In the genomic region with DNA sequence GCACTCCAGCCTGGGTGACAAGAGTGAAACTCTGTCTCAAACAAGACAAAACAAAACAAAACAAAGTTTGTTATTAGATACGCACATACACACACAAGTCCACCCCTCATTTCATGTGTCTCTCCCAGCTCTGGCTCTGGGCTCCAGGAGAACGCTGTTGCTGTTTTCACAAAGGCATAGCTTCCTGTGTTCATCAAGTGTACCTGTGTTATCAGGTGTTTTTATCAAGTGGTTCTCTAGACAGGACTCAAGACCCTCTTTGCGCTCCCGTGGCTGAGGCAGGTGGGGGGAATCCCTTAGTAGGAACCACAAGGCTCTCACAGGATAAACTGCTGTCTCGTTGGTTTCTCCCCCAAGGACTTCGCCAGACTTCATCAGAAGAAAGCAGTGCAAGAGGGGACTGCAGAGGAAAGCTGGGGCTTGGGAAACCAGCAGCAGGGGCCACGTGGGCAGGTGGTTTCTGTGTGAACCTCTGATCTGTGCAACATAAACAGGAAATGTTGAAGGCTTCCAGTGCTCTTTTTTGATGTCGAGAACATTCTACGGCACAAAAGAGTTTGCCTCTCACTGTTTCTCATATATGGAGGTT, we compare ENCODE assay signal across 8 cellular contexts. TPM values are rescaled to one million over a fixed set of nuclear protein-coding genes. Genes with fewer than 3 reads are reported as not detected.
DNase-seq lines count a peak whose midpoint lies in the region; ATAC-seq and TF ChIP-seq lines count a peak whose summit lies in the region.

No MANE protein-coding gene starts in this region.

- TF ChIP-seq CTCF in spleen (IDR thresholded peaks at IDR 0.05 in 8 of 11, conservative IDR thresholded peaks at IDR 0.05 in 3 of 11) (no peak), gastrocnemius medialis (IDR thresholded peaks at IDR 0.05 in 4 of 5, conservative IDR thresholded peaks at IDR 0.05 in 1 of 5) (no peak)

- TF ChIP-seq POLR2A in spleen (IDR thresholded peaks at IDR 0.05) (no peak), gastrocnemius medialis (IDR thresholded peaks at IDR 0.05) (no peak)

- H3K27me3 ChIP-seq in spleen (replicated peaks in 1 of 7), result no peaks in the 10 kb centered on the region
- H3K27me3 ChIP-seq in gastrocnemius medialis, result no peaks in the 10 kb centered on the region

- peaks cover 11 to 72% (median 56%) of the 10 kb centered on the region in 6 donors for H3K4me1 ChIP-seq in spleen
- peaks cover 19 to 25% of the 10 kb centered on the region in 2 donors for H3K4me1 ChIP-seq in gastrocnemius medialis

- H3K36me3 ChIP-seq in KOPT-K1 (ENCODE audit: insufficient read depth, low read length) (no peaks in the 10 kb centered on the region), spleen (no peaks in the 10 kb centered on the region), gastrocnemius medialis (no peaks in the 10 kb centered on the region)

- DNase-seq in activated effector memory CD4-positive, alpha-beta T cell treated with Interleukin-2 at 50 U/mL for 16 hours, result peak; percentile 76
- DNase-seq in spleen, result peak; percentile 93
- DNase-seq in NCI-H748 treated with DMSO at 0.1 percent for 48 hours (lab: John Stamatoyannopoulos, UW), result no peak
- DNase-seq in gastrocnemius medialis, result no peak

- no peaks in the 10 kb centered on the region for H3K9me3 ChIP-seq in KOPT-K1 (ENCODE audit: insufficient read depth, low read length, poor library complexity, severe bottlenecking)
- no peaks in the 10 kb centered on the region for H3K9me3 ChIP-seq in spleen
- H3K9me3 ChIP-seq in gastrocnemius medialis, result no peaks in the 10 kb centered on the region

- ATAC-seq in GM19438 (IDR thresholded peaks at IDR 0.05; ENCODE audit: low read depth, unreplicated experiment), result peak; percentile 65
- no peak for ATAC-seq in gastrocnemius medialis
- ATAC-seq in GM21526 (IDR thresholded peaks at IDR 0.05; ENCODE audit: low FRiP score, unreplicated experiment), result no peak
- no peak for ATAC-seq in GM19455 (IDR thresholded peaks at IDR 0.05; ENCODE audit: unreplicated experiment)

- intact Hi-C loops in spleen (cut with DNase I; ENCODE audit: low total_unique reads) (loop anchor here (10.0 kb wide), 1 partner anchor 365 kb away; no protein-coding TSS in a partner anchor), gastrocnemius medialis (cut with DNase I; ENCODE audit: low total_unique reads) (no loop called here)

- in situ Hi-C loops in gastrocnemius medialis (cut with MboI; ENCODE audit: low sequenced_read_pairs in 4 of 4), result loop anchor here in 2 of 4 donors (25.0 kb wide), 2 partner anchors 287 to 863 kb away; partner anchors contain the start of gene FAM43A (in 2 of the 2)

- H3K27ac ChIP-seq in KOPT-K1 (ENCODE audit: low read depth, low read length, poor library complexity, severe bottlenecking) (peak overlapping the region; percentile 58), spleen (peak overlapping the region; percentile 44 to 91 (median 82)), gastrocnemius medialis (no peak overlapping the region)

- WGBS in spleen, 5 donors, result 17 to 32% (median 25%) methylated on average over 9 of the region's 9 CpGs

- H3K4me3 ChIP-seq in spleen, result peak overlapping the region in 2 of 8 donors; percentile 6 to 53
- H3K4me3 ChIP-seq in gastrocnemius medialis, result no peak overlapping the region

RNA-seq across cellular contexts. Expression of gene PPP1R2, which starts 6.9 kb away (rescaled TPM):
- 100 to 1,000 TPM in 1 of 7 donors, 10 to 100 TPM in 6; 52.7 to 168 (median 67.7) TPM for total RNA-seq in spleen
- 10 to 100 TPM; 30.7 to 37.8 (median 34.9) TPM for polyA plus RNA-seq in spleen
- 100 to 1,000 TPM in 3 of 4 donors, 10 to 100 TPM in 1; 80.6 to 133 (median 108) TPM for total RNA-seq in gastrocnemius medialis

RNA-seq across cellular contexts. Expression of gene APOD, which starts 33.7 kb away (rescaled TPM):
- total RNA-seq in spleen (1 to 10 TPM; 1.9 to 6.8 (median 3.5) TPM), gastrocnemius medialis (100 to 1,000 TPM; 602 to 801 (median 626) TPM)
- 10 to 100 TPM in 2 of 3 donors, 1 to 10 TPM in 1; 4.6 to 50.5 (median 11.0) TPM for polyA plus RNA-seq in spleen

Comparison
In these comparisons a context has a peak if more than half of its experiments do, and no peak if none do; other contexts are left out.
1. H3K27ac ChIP-seq: peak in KOPT-K1 (single experiment) and spleen (8 of 8); none in gastrocnemius medialis (0 of 4).
2. DNase-seq: peak in activated effector memory CD4-positive, alpha-beta T cell treated with Interleukin-2 at 50 U/mL for 16 hours (single experiment) and spleen (single experiment); none in NCI-H748 treated with DMSO at 0.1 percent for 48 hours (single experiment) and gastrocnemius medialis (0 of 2).
3. RNA of gene APOD, which starts 33.7 kb away (total RNA-seq): 602 to 801 TPM in gastrocnemius medialis; 1.9 to 6.8 TPM in spleen; every median in the first group is over 10 times any median in the second.